In the genomic region with DNA sequence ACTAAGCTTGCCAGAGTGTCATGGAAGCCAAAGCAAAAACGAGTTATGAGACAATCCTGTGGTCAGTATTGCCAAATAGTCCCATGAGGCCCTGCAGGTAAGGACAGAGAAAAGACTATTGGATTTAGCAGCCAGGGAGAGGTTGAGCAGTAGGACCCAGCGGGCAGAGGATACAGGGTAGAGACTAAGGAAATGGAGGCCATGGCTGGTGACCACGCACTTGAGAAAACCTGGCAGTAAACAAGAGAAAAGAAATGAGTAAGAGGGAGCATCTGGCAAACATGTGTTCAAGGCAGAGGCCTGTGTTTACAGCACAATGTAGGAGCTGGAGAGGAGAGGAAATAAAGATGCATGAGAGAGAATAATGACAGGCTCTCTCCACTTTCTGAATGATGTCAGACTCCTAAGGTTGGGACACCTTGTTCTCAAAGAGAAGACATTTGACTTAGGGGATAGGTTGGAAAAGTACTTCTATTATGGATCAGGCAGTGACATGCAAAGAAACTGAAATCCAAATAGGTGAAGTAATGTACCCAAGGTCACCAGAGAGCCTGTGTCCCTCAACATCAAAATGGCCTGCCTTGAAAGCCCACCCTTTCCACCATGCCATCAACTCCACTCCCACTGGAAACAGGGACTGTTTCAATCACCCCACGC, we compare ENCODE assay signal across 9 cellular contexts. TPM values are rescaled to one million over a fixed set of nuclear protein-coding genes. Genes with fewer than 3 reads are reported as not detected.
DNase-seq lines count a peak whose midpoint lies in the region; ATAC-seq and TF ChIP-seq lines count a peak whose summit lies in the region.
"Had no signal": no experiment of that assay in that cellular context is flagged by ENCODE, and none has a peak within 500 bp of the region (broad histone marks: within the 10 kb centered on the region; RNA-seq: fewer than 3 reads in every experiment).

No MANE protein-coding gene starts in this region.

- H3K4me2 ChIP-seq in GM23248 (ENCODE audit: unreplicated experiment), result peak overlapping the region; percentile 85

- no peaks in the 10 kb centered on the region for H4K20me1 ChIP-seq in GM23248 (ENCODE audit: insufficient read depth)

- DNase-seq in GM06990 (ENCODE audit: extremely low read depth, insufficient read length), result no peak
- peak; percentile 95 for DNase-seq in GM23248
- DNase-seq in NB4 (ENCODE audit: low read depth), result peak; percentile 97
- no peak for DNase-seq in coronary artery (ENCODE audit: low spot score)
- no peak for DNase-seq in natural killer cell treated with Interleukin-12 subunit alpha and Interleukin-12 subunit beta and Interleukin-15 and Interleukin-18, amount 100 ng/mL, for 72 hours (ENCODE audit: low spot score)
- no peak for DNase-seq in T1000 (lab: John Stamatoyannopoulos, UW)
- no peak for DNase-seq in posterior cingulate gyrus
- DNase-seq in CD1c-positive myeloid dendritic cell (ENCODE audit: extremely low spot score), result no peak

- H3K4me1 ChIP-seq in GM23248 (ENCODE audit: insufficient read depth), result peaks cover 81% of the 10 kb centered on the region

- H3K27me3 ChIP-seq in GM06990 (replicated peaks; ENCODE audit: control insufficient read depth, insufficient read depth, low read length) (no peaks in the 10 kb centered on the region), GM23248 (replicated peaks; ENCODE audit: insufficient read depth) (no peaks in the 10 kb centered on the region)

- intact Hi-C loops in posterior cingulate gyrus (cut with DNase I), result no loop called here

- no peaks in the 10 kb centered on the region for H3K9me3 Mint-ChIP-seq in natural killer cell treated with Interleukin-12 subunit alpha and Interleukin-12 subunit beta and Interleukin-15 and Interleukin-18, amount 100 ng/mL, for 72 hours

- peak in 1 of 2 donors; percentile 86 for ATAC-seq in natural killer cell treated with Interleukin-12 subunit alpha and Interleukin-12 subunit beta and Interleukin-15 and Interleukin-18, amount 100 ng/mL, for 72 hours

- in situ Hi-C loops in GM23248 (cut with MboI), result no loop called here

- H3K27ac Mint-ChIP-seq in natural killer cell treated with Interleukin-12 subunit alpha and Interleukin-12 subunit beta and Interleukin-15 and Interleukin-18, amount 100 ng/mL, for 72 hours, result peak overlapping the region; percentile 11 to 21

- peaks cover 5% of the 10 kb centered on the region for H3K36me3 Mint-ChIP-seq in natural killer cell treated with Interleukin-12 subunit alpha and Interleukin-12 subunit beta and Interleukin-15 and Interleukin-18, amount 100 ng/mL, for 72 hours

- no peak overlapping the region for H2AFZ ChIP-seq in GM23248

- peak overlapping the region; percentile 77 for H3K9ac ChIP-seq in GM23248

- H3K9me2 ChIP-seq in GM23248 (ENCODE audit: insufficient read depth), result no peaks in the 10 kb centered on the region

- peaks cover 37 to 41% of the 10 kb centered on the region in 2 donors for H3K4me1 Mint-ChIP-seq in natural killer cell treated with Interleukin-12 subunit alpha and Interleukin-12 subunit beta and Interleukin-15 and Interleukin-18, amount 100 ng/mL, for 72 hours (ENCODE audit: low read depth in 2 of 2)

- peaks cover 77% of the 10 kb centered on the region for H3F3A ChIP-seq in GM23248 (ENCODE audit: insufficient read depth)

- peak overlapping the region; percentile 35; the same call in 1 of the 2 replicates for H3K4me3 ChIP-seq in GM06990 (replicated peaks; ENCODE audit: low read depth, low read length)
- peak overlapping the region; percentile 62 for H3K4me3 ChIP-seq in GM23248
- H3K4me3 ChIP-seq in NB4 (ENCODE audit: low read depth, low read length), result no peak overlapping the region
- peak overlapping the region; percentile 41 for H3K4me3 ChIP-seq in coronary artery

- H3K27me3 Mint-ChIP-seq in natural killer cell treated with Interleukin-12 subunit alpha and Interleukin-12 subunit beta and Interleukin-15 and Interleukin-18, amount 100 ng/mL, for 72 hours, result no peaks in the 10 kb centered on the region

- H3K4me3 Mint-ChIP-seq in natural killer cell treated with Interleukin-12 subunit alpha and Interleukin-12 subunit beta and Interleukin-15 and Interleukin-18, amount 100 ng/mL, for 72 hours, result peak overlapping the region; percentile 0

- TF ChIP-seq POLR2A in NB4 (IDR thresholded peaks at IDR 0.05; ENCODE audit: extremely low read depth, insufficient read length), result no peak

- WGBS in GM23248 (ENCODE audit: low coverage in 1 of 2, low lambda C conversion rate in 2 of 2, missing lambda C conversion rate in 2 of 2), 2 experiments, result 3 to 4% methylated on average over 4 of the region's 4 CpGs

- no peaks in the 10 kb centered on the region for H3K9me3 ChIP-seq in GM23248 (ENCODE audit: low read depth)

- TF ChIP-seq CTCF in GM06990 (IDR thresholded peaks at IDR 0.05; ENCODE audit: insufficient read depth, low read length, poor library complexity, severe bottlenecking), result no peak
- no peak for TF ChIP-seq CTCF in NB4 (IDR thresholded peaks at IDR 0.05; ENCODE audit: low read depth, low read length)
- no peak for TF ChIP-seq CTCF in coronary artery (IDR thresholded peaks at IDR 0.05)

- peaks cover 97% of the 10 kb centered on the region for H3K79me2 ChIP-seq in GM23248 (ENCODE audit: insufficient read depth)

- H3K27ac ChIP-seq in GM23248 (peak overlapping the region; percentile 94), coronary artery (peak overlapping the region; percentile 79 to 88)
- H3K27ac ChIP-seq: VCaP had no signal

- peaks cover 2% of the 10 kb centered on the region for H3K36me3 ChIP-seq in GM06990 (ENCODE audit: control insufficient read depth, insufficient read depth, low read length)
- no peaks in the 10 kb centered on the region for H3K36me3 ChIP-seq in GM23248 (ENCODE audit: low read depth)

RNA-seq across cellular contexts. Expression of gene CREB3L2, which starts 9.0 kb away (rescaled TPM):
- total RNA-seq in GM23248 (2014; rRNA removed; shearing (Covaris generic)), result 43.7 and 67.9 TPM in 2 replicates
- polyA plus RNA-seq in GM23248 (2016; fragmentation: Nextera tagmentation; extraction: Ambion mirVana), result 49.7 and 53.7 TPM in 2 replicates
- total RNA-seq in natural killer cell treated with Interleukin-12 subunit alpha and Interleukin-12 subunit beta and Interleukin-15 and Interleukin-18, amount 100 ng/mL, for 72 hours, result 10 to 100 TPM; 53.5 to 59.0 TPM

Comparison
In these comparisons a context has a peak if more than half of its experiments do, and no peak if none do; other contexts are left out.
1. DNase-seq: peak in GM23248 (single experiment) and NB4 (single experiment); none in GM06990 (single experiment), coronary artery (single experiment), natural killer cell treated with Interleukin-12 subunit alpha and Interleukin-12 subunit beta and Interleukin-15 and Interleukin-18, amount 100 ng/mL, for 72 hours (single experiment), T1000 (single experiment), posterior cingulate gyrus (0 of 10) and CD1c-positive myeloid dendritic cell (single experiment).